In the genomic region with DNA sequence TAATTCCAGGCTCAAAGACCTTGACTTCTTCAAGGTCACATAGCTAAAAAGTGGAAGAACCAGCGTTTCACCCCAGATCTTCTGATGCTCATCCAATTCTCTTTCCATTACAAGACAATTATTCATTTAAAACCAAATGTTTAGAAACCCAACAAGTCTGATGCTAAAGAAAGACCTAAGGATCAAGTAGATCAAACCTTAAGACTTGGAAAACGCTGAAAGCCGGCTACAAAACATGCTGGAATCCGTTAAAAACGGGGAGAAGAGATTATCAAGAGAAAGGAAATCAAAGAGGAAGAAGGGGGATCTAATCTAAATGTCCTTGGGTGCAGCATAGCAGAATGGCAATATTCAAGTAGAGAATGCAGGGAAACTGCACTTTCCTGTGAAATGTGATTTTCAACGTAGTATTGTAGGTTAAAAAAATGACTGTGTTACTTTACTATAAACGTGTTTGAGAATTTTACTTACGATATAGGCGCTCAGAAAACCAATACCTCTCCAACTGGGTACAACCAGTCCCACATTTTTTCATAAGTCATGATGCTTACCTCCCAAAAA, we compare ENCODE assay signal across 8 cellular contexts. TPM values are rescaled to one million over a fixed set of nuclear protein-coding genes. Genes with fewer than 3 reads are reported as not detected.
DNase-seq lines count a peak whose midpoint lies in the region; ATAC-seq, FAIRE-seq and TF ChIP-seq lines count a peak whose summit lies in the region.

No MANE protein-coding gene starts in this region.

- H3K4me1 Mint-ChIP-seq in activated B cell treated with CpG ODN at 0.5 μM for 24 hours: peaks cover 12% of the 10 kb centered on the region

- H2AFZ ChIP-seq in hepatocyte (peak overlapping the region; percentile 10), smooth muscle cell (ENCODE audit: low read depth) (no peak overlapping the region)

- H3K27ac ChIP-seq in hepatocyte (no peak overlapping the region), smooth muscle cell (ENCODE audit: low read depth) (no peak overlapping the region)

- no peak overlapping the region for H3K9ac ChIP-seq in smooth muscle cell (ENCODE audit: low read depth)

- DNase-seq in H7 (peak; percentile 16), activated B cell treated with CpG ODN at 0.5 μM for 24 hours (no peak), hepatocyte (ENCODE audit: low spot score) (no peak), smooth muscle cell (lab: John Stamatoyannopoulos, UW; ENCODE audit: unreplicated experiment) (no peak), kidney glomerular epithelial cell (lab: John Stamatoyannopoulos, UW) (no peak), GM12891 (ENCODE audit: insufficient read length, low spot score) (no peak), amygdala (lab: John Stamatoyannopoulos, UW) (no peak)

- peaks cover 6% of the 10 kb centered on the region for H3K36me3 Mint-ChIP-seq in activated B cell treated with CpG ODN at 0.5 μM for 24 hours (ENCODE audit: low read depth)

- no peak for FAIRE-seq in GM12891 (lab: Jason Lieb, UNC)

- intact Hi-C loops in activated B cell treated with CpG ODN at 0.5 μM for 24 hours (cut with micrococcal nuclease): loop anchor here (5.0 to 10.0 kb wide), 2 partner anchors 39 to 281 kb away; a partner anchor contains a TSS

- CTCF ChIA-PET in activated B cell treated with CpG ODN at 0.5 μM for 24 hours (lab: Charles Lee): no interaction called here

- TF ChIP-seq CTCF in activated B cell treated with CpG ODN at 0.5 μM for 24 hours (IDR thresholded peaks at IDR 0.05) (no peak), hepatocyte (IDR thresholded peaks at IDR 0.05; ENCODE audit: poor library complexity) (no peak), smooth muscle cell (IDR thresholded peaks at IDR 0.05; ENCODE audit: borderline replicate concordance, insufficient read depth, poor library complexity, severe bottlenecking) (no peak)

- ATAC-seq in activated B cell treated with CpG ODN at 0.5 μM for 24 hours (ENCODE audit: low read depth): no peak
- no peak for ATAC-seq in GM18517 (IDR thresholded peaks at IDR 0.05; ENCODE audit: unreplicated experiment)

- H3F3A ChIP-seq in smooth muscle cell (ENCODE audit: low read depth): peaks cover 4% of the 10 kb centered on the region

- H3K4me2 ChIP-seq in hepatocyte (peak overlapping the region; percentile 78), smooth muscle cell (peak overlapping the region; percentile 99)

- H3K4me1 ChIP-seq in hepatocyte (ENCODE audit: insufficient read depth) (peaks cover 7% of the 10 kb centered on the region), smooth muscle cell (ENCODE audit: low read depth) (peaks cover 10% of the 10 kb centered on the region)

- peak overlapping the region; percentile 87 for H3K4me3 Mint-ChIP-seq in activated B cell treated with CpG ODN at 0.5 μM for 24 hours

- TF ChIP-seq POLR2A in GM12891 (IDR thresholded peaks at IDR 0.05; ENCODE audit: low read depth, low read length): no peak

- H3K36me3 ChIP-seq in H7 (replicated peaks; ENCODE audit: control insufficient read depth, insufficient read depth, low read length) (no peaks in the 10 kb centered on the region), hepatocyte (replicated peaks; ENCODE audit: insufficient read depth, low read depth) (no peaks in the 10 kb centered on the region), smooth muscle cell (ENCODE audit: low read depth) (no peaks in the 10 kb centered on the region)

- H3K4me3 ChIP-seq in H7 (ENCODE audit: insufficient read depth, low read depth, low read length) (peak overlapping the region; percentile 64; the same call in 1 of the 2 replicates), hepatocyte (peak overlapping the region; percentile 96), smooth muscle cell (peak overlapping the region; percentile 79)

- WGBS in hepatocyte (ENCODE audit: low lambda C conversion rate, missing lambda C conversion rate): 28% methylated on average over 9 of the region's 9 CpGs
- WGBS in smooth muscle cell (ENCODE audit: low lambda C conversion rate): 31% methylated on average over 9 of the region's 9 CpGs

- H3K79me2 ChIP-seq in hepatocyte (peaks cover 52% of the 10 kb centered on the region), smooth muscle cell (ENCODE audit: low read depth) (peaks cover 14% of the 10 kb centered on the region)

- H3K27me3 ChIP-seq in H7 (ENCODE audit: control insufficient read depth, insufficient read depth, low read length): peaks cover 32% of the 10 kb centered on the region
- no peaks in the 10 kb centered on the region for H3K27me3 ChIP-seq in hepatocyte
- peaks cover 22% of the 10 kb centered on the region for H3K27me3 ChIP-seq in smooth muscle cell (ENCODE audit: low read depth)

- peak overlapping the region; percentile 63 for H3K27ac Mint-ChIP-seq in activated B cell treated with CpG ODN at 0.5 μM for 24 hours

- POLR2A ChIA-PET in activated B cell treated with CpG ODN at 0.5 μM for 24 hours (lab: Charles Lee): no interaction called here

- no peaks in the 10 kb centered on the region for H3K27me3 Mint-ChIP-seq in activated B cell treated with CpG ODN at 0.5 μM for 24 hours

- H3K9me3 ChIP-seq in hepatocyte (ENCODE audit: low read depth): no peaks in the 10 kb centered on the region
- no peaks in the 10 kb centered on the region for H3K9me3 ChIP-seq in smooth muscle cell (replicated peaks; ENCODE audit: low read depth)

- peaks cover 12% of the 10 kb centered on the region for H4K20me1 ChIP-seq in hepatocyte (ENCODE audit: insufficient read depth, poor library complexity, severe bottlenecking)
- H4K20me1 ChIP-seq in smooth muscle cell (ENCODE audit: low read depth): peaks cover 23% of the 10 kb centered on the region

- H3K9me3 Mint-ChIP-seq in activated B cell treated with CpG ODN at 0.5 μM for 24 hours: no peaks in the 10 kb centered on the region

- no peaks in the 10 kb centered on the region for H3K9me2 ChIP-seq in hepatocyte (replicated peaks; ENCODE audit: insufficient read depth)

TF ChIP-seq in GM12891, 5 proteins besides CTCF, POLR2A, EP300 and RAD21:
- no peak for TF ChIP-seq TAF1 (IDR thresholded peaks at IDR 0.05; ENCODE audit: low read depth, low read length)
- TF ChIP-seq POU2F2 (IDR thresholded peaks at IDR 0.05; ENCODE audit: low read depth, low read length): no peak
- no peak for TF ChIP-seq SPI1 (IDR thresholded peaks at IDR 0.05; ENCODE audit: low read depth, low read length)
- TF ChIP-seq PAX5 (IDR thresholded peaks at IDR 0.05; ENCODE audit: insufficient read depth, low read length, severe bottlenecking): no peak

RNA-seq across cellular contexts. Expression of a gene that starts 1.3 kb away (rescaled TPM):
- 2.3 and 2.8 TPM in 2 replicates for total RNA-seq in H7 (2014; rRNA removed; shearing (Covaris generic))
- total RNA-seq in activated B cell treated with CpG ODN at 0.5 μM for 24 hours: 16.2 and 18.8 TPM in 2 replicates
- total RNA-seq in hepatocyte: 8.1 and 9.4 TPM in 2 replicates
- 20.2 and 20.3 TPM in 2 replicates for polyA plus RNA-seq in hepatocyte
- total RNA-seq in smooth muscle cell: 2.1 and 4.3 TPM in 2 replicates
- 2.3 and 7.1 TPM in 2 replicates for polyA plus RNA-seq in smooth muscle cell
- polyA plus RNA-seq in GM12891 (2012; ENCODE audit: low read depth, missing spikeins): 3.6 TPM
